ENCODE assay signal across 1 cellular context in genomic region chr12:48958049-48958388, GRCh38.
TF ChIP-seq lines count a peak whose summit lies in the region.

No MANE protein-coding gene starts in this region.

TF ChIP-seq in IMR-90, 13 proteins besides CTCF, POLR2A, EP300 and RAD21:
- TF ChIP-seq CHD1 (IDR thresholded peaks at IDR 0.05; ENCODE audit: low read depth, low read length) (no peak), MAZ (IDR thresholded peaks at IDR 0.05; ENCODE audit: borderline replicate concordance, low read depth, low read length) (no peak), MAFK (IDR thresholded peaks at IDR 0.05; ENCODE audit: low read depth, low read length) (no peak), RCOR1 (IDR thresholded peaks at IDR 0.05; ENCODE audit: insufficient replicate concordance, low read length) (no peak), BHLHE40 (IDR thresholded peaks at IDR 0.05; ENCODE audit: low read depth, low read length) (no peak), CEBPB (IDR thresholded peaks at IDR 0.05; ENCODE audit: low read depth, low read length) (no peak), FOS (IDR thresholded peaks at IDR 0.05; ENCODE audit: low read depth, low read length) (no peak), SMC3 (IDR thresholded peaks at IDR 0.05; ENCODE audit: low read depth, low read length) (no peak), MXI1 (IDR thresholded peaks at IDR 0.05; ENCODE audit: borderline replicate concordance, low read depth, low read length) (no peak), NFE2L2 (IDR thresholded peaks at IDR 0.05; ENCODE audit: low read depth, low read length) (no peak), RFX5 (IDR thresholded peaks at IDR 0.05; ENCODE audit: low read depth, low read length) (no peak)
- TF ChIP-seq, protein P1, sequence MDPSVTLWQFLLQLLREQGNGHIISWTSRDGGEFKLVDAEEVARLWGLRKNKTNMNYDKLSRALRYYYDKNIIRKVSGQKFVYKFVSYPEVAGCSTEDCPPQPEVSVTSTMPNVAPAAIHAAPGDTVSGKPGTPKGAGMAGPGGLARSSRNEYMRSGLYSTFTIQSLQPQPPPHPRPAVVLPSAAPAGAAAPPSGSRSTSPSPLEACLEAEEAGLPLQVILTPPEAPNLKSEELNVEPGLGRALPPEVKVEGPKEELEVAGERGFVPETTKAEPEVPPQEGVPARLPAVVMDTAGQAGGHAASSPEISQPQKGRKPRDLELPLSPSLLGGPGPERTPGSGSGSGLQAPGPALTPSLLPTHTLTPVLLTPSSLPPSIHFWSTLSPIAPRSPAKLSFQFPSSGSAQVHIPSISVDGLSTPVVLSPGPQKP (IDR thresholded peaks at IDR 0.05; ENCODE audit: borderline replicate concordance, low read depth, low read length): no peak
- TF ChIP-seq, protein P2, sequence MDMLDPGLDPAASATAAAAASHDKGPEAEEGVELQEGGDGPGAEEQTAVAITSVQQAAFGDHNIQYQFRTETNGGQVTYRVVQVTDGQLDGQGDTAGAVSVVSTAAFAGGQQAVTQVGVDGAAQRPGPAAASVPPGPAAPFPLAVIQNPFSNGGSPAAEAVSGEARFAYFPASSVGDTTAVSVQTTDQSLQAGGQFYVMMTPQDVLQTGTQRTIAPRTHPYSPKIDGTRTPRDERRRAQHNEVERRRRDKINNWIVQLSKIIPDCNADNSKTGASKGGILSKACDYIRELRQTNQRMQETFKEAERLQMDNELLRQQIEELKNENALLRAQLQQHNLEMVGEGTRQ (IDR thresholded peaks at IDR 0.05; ENCODE audit: low read depth, low read length): no peak
